ENCODE assay signal across 14 cellular contexts in genomic region chr18:57775937-57776336, GRCh38. TPM values are rescaled to one million over a fixed set of nuclear protein-coding genes. Genes with fewer than 3 reads are reported as not detected.
DNase-seq lines count a peak whose midpoint lies in the region; ATAC-seq and TF ChIP-seq lines count a peak whose summit lies in the region.
"Had no signal": no experiment of that assay in that cellular context is flagged by ENCODE, and none has a peak within 500 bp of the region (broad histone marks: within the 10 kb centered on the region; RNA-seq: fewer than 3 reads in every experiment).

No MANE protein-coding gene starts in this region.

- H3K36me3 ChIP-seq in Loucy (ENCODE audit: insufficient read depth, low read length): no peaks in the 10 kb centered on the region
- H3K36me3 ChIP-seq in mammary epithelial cell (ENCODE audit: insufficient read depth, low read length): no peaks in the 10 kb centered on the region
- no peaks in the 10 kb centered on the region for H3K36me3 ChIP-seq in kidney epithelial cell (ENCODE audit: control insufficient read depth, insufficient read depth, low read length)
- no peaks in the 10 kb centered on the region for H3K36me3 ChIP-seq in thyroid gland
- no peaks in the 10 kb centered on the region for H3K36me3 ChIP-seq in upper lobe of right lung

- no peak overlapping the region for H2AFZ ChIP-seq in Loucy (ENCODE audit: low read length)
- no peak overlapping the region for H2AFZ ChIP-seq in mammary epithelial cell (ENCODE audit: low read depth, low read length)

- TF ChIP-seq CTCF in Loucy (conservative IDR thresholded peaks at IDR 0.05; ENCODE audit: low read length) (no peak), mammary epithelial cell (conservative IDR thresholded peaks at IDR 0.05 in 1 of 2, IDR thresholded peaks at IDR 0.05 in 1 of 2; ENCODE audit: extremely low read depth in 1 of 2, insufficient read depth in 1 of 2, low read depth in 1 of 2, low read length in 2 of 2) (no peak), kidney epithelial cell (IDR thresholded peaks at IDR 0.05; ENCODE audit: insufficient read depth, low read length, poor library complexity, severe bottlenecking) (no peak), thyroid gland (IDR thresholded peaks at IDR 0.05) (no peak), upper lobe of right lung (IDR thresholded peaks at IDR 0.05) (no peak)

- DNase-seq in mammary epithelial cell: peak; percentile 94
- DNase-seq in kidney epithelial cell (ENCODE audit: low read depth): peak; percentile 35
- no peak for DNase-seq in thyroid gland
- no peak for DNase-seq in KBM-7
- DNase-seq in upper lobe of right lung: no peak
- DNase-seq in NCI-H446 treated with DMSO at 0.1 percent for 48 hours (lab: John Stamatoyannopoulos, UW): no peak
- DNase-seq: activated CD4-positive, alpha-beta T cell treated with anti-CD3 and anti-CD28 coated beads, Interleukin-2, amount 50 U/mL, for 4 hours; glutamatergic neuron; NCI-H1436 treated with DMSO at 0.1 percent for 48 hours; NCI-H774; occipital lobe; stimulated activated naive B cell treated with anti-CD40 and anti-IgM and Interleukin-4, amounts not matched to agents 10 μg/mL and 1 μg/mL and 100 μg/mL, for 72 hours had no signal

- WGBS in mammary epithelial cell (ENCODE audit: low coverage, missing lambda C conversion rate): 0% methylated on average over 3 of the region's 3 CpGs
- 36 to 46% methylated on average over 3 of the region's 3 CpGs for WGBS in thyroid gland, 2 donors

- ATAC-seq in upper lobe of right lung: no peak

- H3K9me3 ChIP-seq in Loucy (ENCODE audit: insufficient read depth, low read depth, low read length) (no peaks in the 10 kb centered on the region), mammary epithelial cell (replicated peaks; ENCODE audit: insufficient read depth, low read length) (no peaks in the 10 kb centered on the region), thyroid gland (no peaks in the 10 kb centered on the region), upper lobe of right lung (no peaks in the 10 kb centered on the region)

- dilution Hi-C loops in mammary epithelial cell (cut with HindIII; ENCODE audit: low sequenced_read_pairs): no loop called here

- H3K4me2 ChIP-seq in Loucy (ENCODE audit: low read depth, low read length, poor library complexity, severe bottlenecking) (peak overlapping the region; percentile 18), mammary epithelial cell (ENCODE audit: insufficient read depth, low read depth, low read length) (peak overlapping the region; percentile 63)

- H3K27ac ChIP-seq in mammary epithelial cell (ENCODE audit: insufficient read depth, low read depth, low read length) (peak overlapping the region; percentile 96), thyroid gland (peak overlapping the region; percentile 43 to 72 (median 47)), upper lobe of right lung (no peak overlapping the region)

- intact Hi-C loops in mammary epithelial cell (cut with micrococcal nuclease) (no loop called here), thyroid gland (cut with DNase I) (no loop called here), upper lobe of right lung (cut with DNase I) (no loop called here)

- in situ Hi-C loops in mammary epithelial cell (cut with MboI; ENCODE audit: low sequenced_read_pairs in 2 of 2) (no loop called here), KBM-7 (cut with MboI; ENCODE audit: low pct_unique_long_range_greater_than_20kb, low sequenced_read_pairs) (no loop called here)

- H3F3A ChIP-seq in Loucy (ENCODE audit: low read depth): no peaks in the 10 kb centered on the region

- no peak overlapping the region for H3K4me3 ChIP-seq in Loucy (ENCODE audit: low read length, poor library complexity, severe bottlenecking)
- H3K4me3 ChIP-seq in mammary epithelial cell (replicated peaks in 1 of 3; ENCODE audit: insufficient read depth in 1 of 3, low read depth in 2 of 3, low read length in 3 of 3): no peak overlapping the region
- no peak overlapping the region for H3K4me3 ChIP-seq in kidney epithelial cell (ENCODE audit: low read depth, low read length)
- H3K4me3 ChIP-seq in thyroid gland (replicated peaks in 1 of 3): no peak overlapping the region
- H3K4me3 ChIP-seq in upper lobe of right lung: no peak overlapping the region
- H3K4me3 ChIP-seq: lung had no signal

- BruUV-seq in mammary epithelial cell (replicated peaks; lab: Mats Ljungman, UMichigan): no TSS peak

- CTCF ChIA-PET in mammary epithelial cell (lab: Charles Lee; ENCODE audit: low non-redundant PET): no interaction called here

- no peak for TF ChIP-seq POLR2A in thyroid gland (IDR thresholded peaks at IDR 0.05)

- H4K20me1 ChIP-seq in Loucy (ENCODE audit: insufficient read depth, low read length, poor library complexity, severe bottlenecking) (no peaks in the 10 kb centered on the region), mammary epithelial cell (ENCODE audit: insufficient read depth, low read length) (no peaks in the 10 kb centered on the region)

- H3K4me1 ChIP-seq in Loucy (ENCODE audit: insufficient read depth, low read length, poor library complexity, severe bottlenecking) (peaks cover 22% of the 10 kb centered on the region), mammary epithelial cell (ENCODE audit: insufficient read depth, low read length) (peaks cover 48% of the 10 kb centered on the region), thyroid gland (peaks cover 48 to 66% of the 10 kb centered on the region in 2 donors), upper lobe of right lung (peaks cover 23% of the 10 kb centered on the region)

- H3K9ac ChIP-seq in Loucy (ENCODE audit: low read depth, low read length, poor library complexity, severe bottlenecking) (no peak overlapping the region), mammary epithelial cell (ENCODE audit: insufficient read depth, low read length) (peak overlapping the region; percentile 54)

- H3K27me3 ChIP-seq in Loucy (ENCODE audit: insufficient read depth, low read length, poor library complexity, severe bottlenecking) (no peaks in the 10 kb centered on the region), mammary epithelial cell (ENCODE audit: insufficient read depth, low read length) (no peaks in the 10 kb centered on the region), kidney epithelial cell (ENCODE audit: control insufficient read depth, insufficient read depth, low read length) (no peaks in the 10 kb centered on the region), thyroid gland (no peaks in the 10 kb centered on the region), upper lobe of right lung (no peaks in the 10 kb centered on the region)

- H3K9me2 ChIP-seq in Loucy (replicated peaks; ENCODE audit: low read depth, low read length): no peaks in the 10 kb centered on the region

- H3K79me2 ChIP-seq in Loucy (ENCODE audit: insufficient read depth, low read length) (no peaks in the 10 kb centered on the region), mammary epithelial cell (ENCODE audit: insufficient read depth, low read length) (peaks cover 22% of the 10 kb centered on the region)

RNA-seq across cellular contexts. Expression of gene ATP8B1, which starts 27.2 kb away (rescaled TPM):
- total RNA-seq in mammary epithelial cell: 10 to 100 TPM; 12.7 to 15.0 TPM
- 6.8 TPM for polyA plus RNA-seq in mammary epithelial cell
- polyA minus RNA-seq in mammary epithelial cell: 18.6 TPM
- 13.1 and 14.7 TPM in 2 replicates for total RNA-seq in kidney epithelial cell
- total RNA-seq in thyroid gland: 10 to 100 TPM; 45.8 to 71.8 (median 58.2) TPM
- 30.7 TPM for total RNA-seq in upper lobe of right lung

Comparison
In these comparisons a context has a peak if more than half of its experiments do, and no peak if none do; other contexts are left out.
1. DNase-seq: peak in mammary epithelial cell (single experiment) and kidney epithelial cell (single experiment); none in thyroid gland (0 of 2), KBM-7 (single experiment), upper lobe of right lung (single experiment) and NCI-H446 treated with DMSO at 0.1 percent for 48 hours (single experiment).